ENCODE assay signal across 1 cellular context in genomic region chr1:159868766-159869165, GRCh38.
TF ChIP-seq lines count a peak whose summit lies in the region.

No MANE protein-coding gene starts in this region.

TF ChIP-seq in HCT116, 20 proteins besides CTCF, POLR2A, EP300 and RAD21 (continued from another document):
- TF ChIP-seq SRF (IDR thresholded peaks at IDR 0.05; ENCODE audit: low read depth) (no peak), SP1 (IDR thresholded peaks at IDR 0.05; ENCODE audit: low read depth) (no peak), EZH2 (IDR thresholded peaks at IDR 0.05) (no peak), JUND (IDR thresholded peaks at IDR 0.05) (no peak), EZH2phosphoT487 (IDR thresholded peaks at IDR 0.05; ENCODE audit: borderline replicate concordance) (no peak), ZBTB33 (IDR thresholded peaks at IDR 0.05; ENCODE audit: extremely low read depth, insufficient replicate concordance, low read length) (no peak), CBX3 (IDR thresholded peaks at IDR 0.05; ENCODE audit: low read depth) (no peak), YY1 (IDR thresholded peaks at IDR 0.05; ENCODE audit: extremely low read depth, insufficient replicate concordance, low read depth, low read length) (no peak), MAX (IDR thresholded peaks at IDR 0.05) (no peak), SIN3A (IDR thresholded peaks at IDR 0.05; ENCODE audit: low read depth) (no peak), FOSL1 (IDR thresholded peaks at IDR 0.05; ENCODE audit: low read depth) (no peak), ZNF274 (IDR thresholded peaks at IDR 0.05; ENCODE audit: low read depth, low read length) (no peak), CEBPB (IDR thresholded peaks at IDR 0.05; ENCODE audit: low read depth) (no peak), ATF3 (IDR thresholded peaks at IDR 0.05) (no peak)
